ENCODE assay signal across 1 cellular context in genomic region chr1:16163882-16164820, GRCh38.
TF ChIP-seq lines count a peak whose summit lies in the region.

No MANE protein-coding gene starts in this region.

TF ChIP-seq in HepG2, 621 proteins besides CTCF, POLR2A, EP300 and RAD21 (continued from another document and continues in another):
- TF ChIP-seq ZNF407 (CRISPR knock-in tag; IDR thresholded peaks at IDR 0.05; ENCODE audit: not compliant biosample characterization) (no peak), ADNP (CRISPR knock-in tag; IDR thresholded peaks at IDR 0.05) (no peak), KLF16 (CRISPR knock-in tag; IDR thresholded peaks at IDR 0.05) (peak in 1 of 2 experiments; percentile 82; a peak in 1 of 4 replicates), ZNF3 (CRISPR knock-in tag; IDR thresholded peaks at IDR 0.05) (no peak), NR2F1 (CRISPR knock-in tag; IDR thresholded peaks at IDR 0.05) (no peak), BRD4 (CRISPR knock-in tag; IDR thresholded peaks at IDR 0.05) (no peak), ARHGAP35 (CRISPR knock-in tag; IDR thresholded peaks at IDR 0.05; ENCODE audit: borderline replicate concordance) (no peak), ZFAT (CRISPR knock-in tag; conservative IDR thresholded peaks at IDR 0.05) (no peak), NCOA1 (CRISPR knock-in tag; IDR thresholded peaks at IDR 0.05) (no peak), RARG (CRISPR knock-in tag; IDR thresholded peaks at IDR 0.05; ENCODE audit: low read depth) (no peak), KLF9 (CRISPR knock-in tag; IDR thresholded peaks at IDR 0.05; ENCODE audit: low read depth) (0 out of 2 replicates have a peak, but pooled peaks have one; percentile 76), ARID3A (IDR thresholded peaks at IDR 0.05; ENCODE audit: low read depth, low read length) (peak; percentile 88), TOPORS (CRISPR knock-in tag; IDR thresholded peaks at IDR 0.05) (no peak), ZNF644 (CRISPR knock-in tag; IDR thresholded peaks at IDR 0.05; ENCODE audit: low read depth) (no peak), U2AF1 (optimal IDR thresholded peaks at IDR 0.05; ENCODE audit: low read depth, low read length) (no peak), KDM1A (CRISPR knock-in tag; IDR thresholded peaks at IDR 0.05) (no peak; the same call in 1 of the 2 replicates), ATF4 (CRISPR knock-in tag; IDR thresholded peaks at IDR 0.05) (peak in 1 of 2 experiments; percentile 85; a peak in 2 of 4 replicates), ATF2 (CRISPR knock-in tag; IDR thresholded peaks at IDR 0.05) (peak; percentile 61; the same call in 1 of the 2 replicates), ZNF280B (CRISPR knock-in tag; IDR thresholded peaks at IDR 0.05; ENCODE audit: borderline replicate concordance) (no peak), TFDP1 (CRISPR knock-in tag; IDR thresholded peaks at IDR 0.05; ENCODE audit: borderline replicate concordance) (peak; percentile 40; the same call in 1 of the 2 replicates), FOXA3 (CRISPR knock-in tag; IDR thresholded peaks at IDR 0.05) (peak; percentile 76), ZNF737 (CRISPR knock-in tag; IDR thresholded peaks at IDR 0.05; ENCODE audit: borderline replicate concordance) (no peak), ZMYM3 (CRISPR knock-in tag; IDR thresholded peaks at IDR 0.05) (peak; percentile 69; the same call in 1 of the 2 replicates), SMAD3 (CRISPR knock-in tag; IDR thresholded peaks at IDR 0.05) (0 out of 2 replicates have a peak, but pooled peaks have one; percentile 45), SIN3A (IDR thresholded peaks at IDR 0.05; ENCODE audit: borderline replicate concordance, low read depth, low read length) (peak; percentile 48; the same call in 1 of the 2 replicates), YEATS2 (CRISPR knock-in tag; IDR thresholded peaks at IDR 0.05; ENCODE audit: borderline replicate concordance) (0 out of 2 replicates have a peak, but pooled peaks have one; percentile 49), ZNF362 (CRISPR knock-in tag; IDR thresholded peaks at IDR 0.05; ENCODE audit: borderline replicate concordance) (peak; percentile 21; the same call in 1 of the 2 replicates), ZNF678 (CRISPR knock-in tag; IDR thresholded peaks at IDR 0.05) (no peak), RELA (CRISPR knock-in tag; IDR thresholded peaks at IDR 0.05) (0 out of 2 replicates have a peak, but pooled peaks have one; percentile 68), CHD2 (IDR thresholded peaks at IDR 0.05; ENCODE audit: low read depth, low read length) (no peak), ZNF800 (CRISPR knock-in tag; IDR thresholded peaks at IDR 0.05) (0 out of 2 replicates have a peak, but pooled peaks have one; percentile 41), CBX1 (IDR thresholded peaks at IDR 0.05; ENCODE audit: low read depth) (peak; percentile 70), SSRP1 (CRISPR knock-in tag; IDR thresholded peaks at IDR 0.05) (no peak), SAP130 (CRISPR knock-in tag; IDR thresholded peaks at IDR 0.05; ENCODE audit: low read depth) (peak; percentile 95), ARID5B (CRISPR knock-in tag; IDR thresholded peaks at IDR 0.05) (peak; percentile 66)
